In the genomic region with DNA sequence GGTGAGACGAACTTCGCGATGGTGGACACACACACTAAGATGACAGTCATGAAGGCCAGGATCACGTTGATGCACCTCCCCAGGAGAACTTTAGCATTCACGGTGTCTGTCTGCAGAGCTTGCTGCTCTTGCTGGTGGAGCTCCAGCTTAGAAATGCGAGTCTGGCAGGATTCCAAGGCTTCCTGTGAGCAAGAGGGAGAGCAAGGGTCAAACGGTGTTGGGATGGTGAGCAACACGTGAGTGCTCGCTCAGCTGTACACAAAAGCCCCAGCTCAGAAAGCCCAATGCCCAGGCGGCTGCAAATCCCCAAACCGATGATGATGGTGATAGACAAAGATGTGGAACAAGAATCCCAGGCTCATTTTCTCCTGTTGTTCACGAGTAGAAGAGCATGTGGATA, we compare ENCODE assay signal across 11 cellular contexts.
A peak's percentile ranks its signal among the peaks of the same experiment; 100 is the strongest.
DNase-seq lines count a peak whose midpoint lies in the region; ATAC-seq and TF ChIP-seq lines count a peak whose summit lies in the region.
"Had no signal": no experiment of that assay in that cellular context is flagged by ENCODE, and none has a peak within 500 bp of the region (broad histone marks: within the 10 kb centered on the region; RNA-seq: fewer than 3 reads in every experiment).

No MANE protein-coding gene starts in this region.

- ATAC-seq in gastrocnemius medialis (peak; percentile 10 to 41), GM19397 (IDR thresholded peaks at IDR 0.05; ENCODE audit: unreplicated experiment) (no peak)

- H3K9me2 ChIP-seq in PC-9 (ENCODE audit: insufficient read depth), result no peaks in the 10 kb centered on the region

- H3F3A ChIP-seq in PC-9 (ENCODE audit: insufficient read depth, low read depth), result peaks cover 45% of the 10 kb centered on the region

- H3K27ac ChIP-seq in PC-9 (peak overlapping the region; percentile 72), gastrocnemius medialis (no peak overlapping the region)

- no peak overlapping the region for H3K4me3 ChIP-seq in PC-9
- no peak overlapping the region for H3K4me3 ChIP-seq in fibroblast of the aortic adventitia (ENCODE audit: low read depth, low read length)
- no peak overlapping the region for H3K4me3 ChIP-seq in gastrocnemius medialis

- H3K79me2 ChIP-seq in PC-9 (ENCODE audit: low read depth), result peaks cover under 1% of the 10 kb centered on the region; the same call in 1 of the 2 replicates

- H3K4me1 ChIP-seq in PC-9 (replicated peaks; ENCODE audit: insufficient read depth), result peaks cover 36% of the 10 kb centered on the region
- H3K4me1 ChIP-seq in gastrocnemius medialis, result no peaks in the 10 kb centered on the region

- POLR2A ChIA-PET in PC-9 (lab: Charles Lee; ENCODE audit: unreplicated experiment), result interaction anchor here (0.7 to 1.1 kb wide), 2 partner anchors 10 to 17 kb away, joined by 5 to 14 read pairs; no protein-coding TSS in a partner anchor

- H2AFZ ChIP-seq in PC-9, result no peak overlapping the region

- peak overlapping the region; percentile 43 for H3K4me2 ChIP-seq in PC-9

- CTCF ChIA-PET in PC-9 (lab: Charles Lee), result interaction anchor here (0.6 kb wide), 2 partner anchors 84 to 1443 kb away, joined by 3 to 5 read pairs; no protein-coding TSS in a partner anchor

- intact Hi-C loops in PC-9 (cut with micrococcal nuclease; ENCODE audit: unreplicated experiment), result loop anchor here (2.0 kb wide), 2 partner anchors 23 to 43 kb away; no protein-coding TSS in a partner anchor
- intact Hi-C loops in gastrocnemius medialis (cut with DNase I; ENCODE audit: low total_unique reads), result no loop called here

- in situ Hi-C loops in gastrocnemius medialis (cut with MboI; ENCODE audit: low sequenced_read_pairs in 4 of 4), result no loop called here

- H3K27me3 ChIP-seq in PC-9 (ENCODE audit: insufficient read depth, low read depth), result no peaks in the 10 kb centered on the region
- H3K27me3 ChIP-seq in gastrocnemius medialis, result no peaks in the 10 kb centered on the region

- H3K36me3 ChIP-seq in PC-9 (ENCODE audit: low read depth), result peaks cover 5% of the 10 kb centered on the region; the same call in 1 of the 2 replicates
- H3K36me3 ChIP-seq in gastrocnemius medialis, result peaks cover 0 to 39% of the 10 kb centered on the region in 2 donors

- peak; percentile 8 for DNase-seq in DMS79 (lab: John Stamatoyannopoulos, UW)
- no peak for DNase-seq in DMS79 treated with DMSO at 0.1 percent for 48 hours (lab: John Stamatoyannopoulos, UW)
- peak; percentile 74 to 77 for DNase-seq in PC-9
- peak; percentile 78 for DNase-seq in fibroblast of the aortic adventitia (ENCODE audit: low read depth)
- no peak for DNase-seq in gastrocnemius medialis
- DNase-seq in T-helper 9 cell, result no peak
- no peak for DNase-seq in SKM-1 treated with dmso at 0.1 percent for 144 hours (lab: John Stamatoyannopoulos, UW; ENCODE audit: unreplicated experiment)
- DNase-seq: activated effector memory CD4-positive, alpha-beta T cell treated with Interleukin-2 at 50 U/mL for 16 hours; foreskin melanocyte; T-helper 1 cell had no signal

- no peaks in the 10 kb centered on the region; the same call in 1 of the 2 replicates for H3K9me3 ChIP-seq in PC-9 (ENCODE audit: insufficient read depth, low read depth)
- H3K9me3 ChIP-seq in gastrocnemius medialis, result no peaks in the 10 kb centered on the region

- BruUV-seq in PC-9 (replicated peaks; lab: Mats Ljungman, UMichigan), result no TSS peak

- TF ChIP-seq CTCF in PC-9 (conservative IDR thresholded peaks at IDR 0.05) (no peak), fibroblast of the aortic adventitia (IDR thresholded peaks at IDR 0.05; ENCODE audit: insufficient read depth, low read length) (no peak), gastrocnemius medialis (IDR thresholded peaks at IDR 0.05 in 4 of 5, conservative IDR thresholded peaks at IDR 0.05 in 1 of 5) (no peak)

- H4K20me1 ChIP-seq in PC-9 (ENCODE audit: insufficient read depth), result no peaks in the 10 kb centered on the region; the same call in 1 of the 2 replicates

- TF ChIP-seq POLR2A in gastrocnemius medialis (IDR thresholded peaks at IDR 0.05), result no peak

Comparison
In these comparisons a context has a peak if more than half of its experiments do, and no peak if none do; other contexts are left out.
1. DNase-seq: peak in DMS79 (single experiment), PC-9 (2 of 2) and fibroblast of the aortic adventitia (single experiment); none in DMS79 treated with DMSO at 0.1 percent for 48 hours (single experiment), gastrocnemius medialis (0 of 2), T-helper 9 cell (single experiment) and SKM-1 treated with dmso at 0.1 percent for 144 hours (single experiment).